Comparison of ENCODE assay signal across 19 cellular contexts in the genomic region with DNA sequence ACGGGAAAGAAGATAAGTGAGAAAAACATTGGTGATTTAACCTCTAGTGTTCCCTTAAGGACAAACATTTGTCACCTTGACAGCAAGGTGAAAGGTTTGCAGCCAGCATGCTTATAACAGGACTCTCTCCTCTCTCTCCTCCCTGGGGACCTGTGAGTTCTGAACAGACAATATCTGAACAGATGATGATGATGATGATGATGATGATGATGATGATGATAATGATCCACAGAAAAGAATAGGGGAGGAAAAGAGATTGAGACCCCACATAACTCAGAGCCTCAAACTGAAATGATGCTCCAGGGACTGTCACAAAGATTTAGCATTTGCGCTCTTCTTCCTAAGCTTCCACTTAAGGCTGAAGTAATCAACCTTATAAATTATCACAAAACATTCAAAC.
DNase-seq lines count a peak whose midpoint lies in the region; ATAC-seq, FAIRE-seq and TF ChIP-seq lines count a peak whose summit lies in the region.
"Had no signal": no experiment of that assay in that cellular context is flagged by ENCODE, and none has a peak within 500 bp of the region (broad histone marks: within the 10 kb centered on the region; RNA-seq: fewer than 3 reads in every experiment).

No MANE protein-coding gene starts in this region.

- ATAC-seq in HepG2 (no peak), right lobe of liver (no peak), GM18511 (IDR thresholded peaks at IDR 0.05; ENCODE audit: unreplicated experiment) (no peak)
- ATAC-seq: A549; CD8-positive, alpha-beta T cell had no signal

- H3K4me3 ChIP-seq in HepG2 (replicated peaks in 1 of 3; ENCODE audit: insufficient read depth in 1 of 3, low read depth in 2 of 3, low read length in 3 of 3) (no peak overlapping the region), right lobe of liver (no peak overlapping the region)
- H3K4me3 ChIP-seq: A549; BLaER1 treated with 17β-estradiol and CSF1 and Interleukin-3, amounts not matched to agents 10 nM and 100 nM had no signal

- TF ChIP-seq POLR2A in HepG2 (IDR thresholded peaks at IDR 0.05; ENCODE audit: insufficient read depth in 1 of 2, low read depth in 2 of 2, low read length in 2 of 2) = no peak
- TF ChIP-seq POLR2A in right lobe of liver (IDR thresholded peaks at IDR 0.05) = no peak

- H3K9ac ChIP-seq in HepG2 (ENCODE audit: insufficient read depth, low read depth, low read length) = no peak overlapping the region
- H3K9ac ChIP-seq: BLaER1 treated with 17β-estradiol and CSF1 and Interleukin-3, amounts not matched to agents 10 nM and 100 nM had no signal

- FAIRE-seq in HepG2 (lab: Jason Lieb, UNC) = no peak
- FAIRE-seq: A549, D721Med, G401.6, GM12891 had no signal

- H3K27me3 ChIP-seq in HepG2 (ENCODE audit: control insufficient read depth in 1 of 2, insufficient read depth in 2 of 2, low read length in 2 of 2) (no peaks in the 10 kb centered on the region), right lobe of liver (no peaks in the 10 kb centered on the region)
- H3K27me3 ChIP-seq: BLaER1 treated with 17β-estradiol and CSF1 and Interleukin-3, amounts not matched to agents 10 nM and 100 nM had no signal

- no peak for TF ChIP-seq RAD21 in HepG2 (CRISPR knock-in tag; IDR thresholded peaks at IDR 0.05)

- WGBS in HepG2 (ENCODE audit: low lambda C conversion rate) = 89% methylated on average over 2 of the region's 2 CpGs
- WGBS in right lobe of liver (ENCODE audit: insufficient coverage, low coverage, low lambda C conversion rate, missing lambda C conversion rate) = 68% methylated on average over 2 of the region's 2 CpGs

- H3K9me3 ChIP-seq in HepG2 (ENCODE audit: low read length) = no peaks in the 10 kb centered on the region
- H3K9me3 ChIP-seq in right lobe of liver = no peaks in the 10 kb centered on the region
- H3K9me3 ChIP-seq: A549; BLaER1 treated with 17β-estradiol and CSF1 and Interleukin-3, amounts not matched to agents 10 nM and 100 nM; Caco-2 had no signal

- BruUV-seq in HepG2 (replicated peaks; lab: Mats Ljungman, UMichigan) = no TSS peak

- H4K20me1 ChIP-seq in HepG2 (ENCODE audit: insufficient read depth, low read length) = no peaks in the 10 kb centered on the region
- H4K20me1 ChIP-seq: BLaER1 treated with 17β-estradiol and CSF1 and Interleukin-3, amounts not matched to agents 10 nM and 100 nM had no signal

- H3K36me3 ChIP-seq in HepG2 (replicated peaks in 1 of 2; ENCODE audit: control insufficient read depth in 1 of 2, insufficient read depth in 2 of 2, low read length in 2 of 2) (no peaks in the 10 kb centered on the region), right lobe of liver (no peaks in the 10 kb centered on the region)

- H3K4me1 ChIP-seq in HepG2 (ENCODE audit: insufficient read depth, low read length) (no peaks in the 10 kb centered on the region), right lobe of liver (peaks cover 0 to 7% (median 3%) of the 10 kb centered on the region in 4 donors)
- H3K4me1 ChIP-seq: A549; BLaER1 treated with 17β-estradiol and CSF1 and Interleukin-3, amounts not matched to agents 10 nM and 100 nM had no signal

- H3K27ac ChIP-seq in HepG2 (ENCODE audit: extremely low read length, insufficient read depth, low read length) (no peak overlapping the region), right lobe of liver (no peak overlapping the region)
- H3K27ac ChIP-seq: 22Rv1; A549; BLaER1 treated with 17β-estradiol and CSF1 and Interleukin-3, amounts not matched to agents 10 nM and 100 nM; C4-2B had no signal

- intact Hi-C loops in HepG2 (cut with micrococcal nuclease; ENCODE audit: unreplicated experiment) = no loop called here
- intact Hi-C loops in right lobe of liver (cut with DNase I) = no loop called here

- no peak overlapping the region for H3K4me2 ChIP-seq in HepG2 (ENCODE audit: low read depth, low read length)
- H3K4me2 ChIP-seq: A549; BLaER1 treated with 17β-estradiol and CSF1 and Interleukin-3, amounts not matched to agents 10 nM and 100 nM had no signal

- TF ChIP-seq EP300 in HepG2 (IDR thresholded peaks at IDR 0.05; ENCODE audit: low read depth in 2 of 2, low read length in 2 of 2) (no peak), HepG2 (CRISPR knock-in tag; IDR thresholded peaks at IDR 0.05; ENCODE audit: borderline replicate concordance) (no peak)

- H2AFZ ChIP-seq in HepG2 (ENCODE audit: low read length) = no peak overlapping the region

- H3K79me2 ChIP-seq in HepG2 (ENCODE audit: insufficient read depth, low read length) = no peaks in the 10 kb centered on the region

- in situ Hi-C loops in HepG2 (cut with HindIII; ENCODE audit: extremely low pct_ligation_motif_present, low pct_unique_long_range_greater_than_20kb) = no loop called here

- DNase-seq in HepG2 (ENCODE audit: low spot score) (no peak), right lobe of liver (no peak), left kidney (ENCODE audit: low read depth, low spot score) (peak; percentile 53), kidney glomerular epithelial cell (lab: John Stamatoyannopoulos, UW) (no peak)
- DNase-seq: AML-193; Caco-2; Calu3; CD4-positive, alpha-beta T cell; CD8-positive, alpha-beta T cell; DMS79 treated with DMSO at 0.1 percent for 48 hours; GF-D8 had no signal

- TF ChIP-seq CTCF in HepG2 (CRISPR knock-in tag; IDR thresholded peaks at IDR 0.05) = no peak
- no peak for TF ChIP-seq CTCF in right lobe of liver (IDR thresholded peaks at IDR 0.05)

- POLR2A ChIA-PET in HepG2 (lab: Yijun Ruan, JAX) = no interaction called here

- CTCF ChIA-PET in HepG2 (lab: Yijun Ruan, JAX; ENCODE audit: low intra/inter-chr PET ratio, low total read pairs) = no interaction called here

TF ChIP-seq in HepG2, 621 proteins besides CTCF, POLR2A, EP300 and RAD21:
- TF ChIP-seq LCORL (IDR thresholded peaks at IDR 0.05) (no peak), LCORL (CRISPR knock-in tag; IDR thresholded peaks at IDR 0.05) (no peak), CREB1 (IDR thresholded peaks at IDR 0.05) (peak; percentile 83), CREB1 (CRISPR knock-in tag; IDR thresholded peaks at IDR 0.05) (no peak)
